In genomic region chr2:220842901-220843665, GRCh38 we compare ENCODE assay signal across 8 cellular contexts.
"Had no signal": no experiment of that assay in that cellular context is flagged by ENCODE, and none has a peak within 500 bp of the region (broad histone marks: within the 10 kb centered on the region; RNA-seq: fewer than 3 reads in every experiment).

No MANE protein-coding gene starts in this region.

- ATAC-seq: HCT116 had no signal

- H3K4me1 ChIP-seq: HAP-1 had no signal

- H3K9me3 ChIP-seq: HAP-1 had no signal

- H3K4me3 ChIP-seq: GM23248, HAP-1 had no signal

- H2AFZ ChIP-seq: GM23248 had no signal

- H3K36me3 ChIP-seq: HAP-1 had no signal

- H3K27ac ChIP-seq: GM23248, HL-60 had no signal

- DNase-seq: GM23248, GOT3, H7, HFFc6, KG1 had no signal

- H3K9ac ChIP-seq: GM23248 had no signal
